26 cellular contexts compared by ENCODE assay signal in the genomic region with DNA sequence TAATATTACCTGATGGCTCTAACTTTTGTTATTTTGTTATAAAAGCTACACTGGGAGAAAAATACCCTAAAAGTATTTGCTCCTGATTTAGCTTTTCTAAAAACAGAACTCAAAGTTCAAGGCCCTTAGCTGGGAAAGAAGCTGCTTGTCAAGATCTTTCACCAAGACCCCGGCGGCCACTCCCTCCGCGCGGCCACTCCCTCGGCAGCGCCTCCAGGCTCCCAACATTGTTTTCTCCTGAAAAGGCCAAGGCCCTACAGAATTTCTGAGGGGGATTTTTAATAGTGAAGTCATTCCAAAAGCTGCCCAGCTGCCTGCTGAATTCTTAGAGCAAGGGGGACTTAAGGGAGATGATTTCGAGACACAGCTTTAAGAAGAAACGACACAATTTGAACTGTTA.
DNase-seq lines count a peak whose midpoint lies in the region; ATAC-seq, FAIRE-seq and TF ChIP-seq lines count a peak whose summit lies in the region.
"Had no signal": no experiment of that assay in that cellular context is flagged by ENCODE, and none has a peak within 500 bp of the region (broad histone marks: within the 10 kb centered on the region; RNA-seq: fewer than 3 reads in every experiment).

No MANE protein-coding gene starts in this region.

- no peak overlapping the region for H3K4me2 ChIP-seq in HepG2 (ENCODE audit: low read depth, low read length)

- intact Hi-C loops in HepG2 (cut with micrococcal nuclease; ENCODE audit: unreplicated experiment) (no loop called here), right lobe of liver (cut with DNase I) (no loop called here), right cardiac atrium (cut with DNase I) (no loop called here), pancreas (cut with DNase I) (no loop called here)

- no peak overlapping the region for H3K4me3 ChIP-seq in HepG2 (replicated peaks in 1 of 3; ENCODE audit: insufficient read depth in 1 of 3, low read depth in 2 of 3, low read length in 3 of 3)
- H3K4me3 ChIP-seq in right lobe of liver: no peak overlapping the region
- no peak overlapping the region for H3K4me3 ChIP-seq in right cardiac atrium (ENCODE audit: low read length)
- H3K4me3 ChIP-seq in pancreas: no peak overlapping the region
- no peak overlapping the region for H3K4me3 ChIP-seq in upper lobe of left lung
- H3K4me3 ChIP-seq: GM12878, skin epidermis had no signal

- H3K9me3 ChIP-seq in HepG2 (ENCODE audit: low read length): no peaks in the 10 kb centered on the region
- no peaks in the 10 kb centered on the region for H3K9me3 ChIP-seq in right lobe of liver
- no peaks in the 10 kb centered on the region for H3K9me3 ChIP-seq in right cardiac atrium (ENCODE audit: control insufficient read depth, low read length)
- H3K9me3 ChIP-seq in pancreas: no peaks in the 10 kb centered on the region
- no peaks in the 10 kb centered on the region for H3K9me3 ChIP-seq in upper lobe of left lung

- FAIRE-seq in HepG2 (lab: Jason Lieb, UNC): no peak
- FAIRE-seq in pancreas (lab: Jason Lieb, UNC): no peak
- FAIRE-seq: A204.1, GM12878, keratinocyte had no signal

- TF ChIP-seq RAD21 in HepG2 (CRISPR knock-in tag; IDR thresholded peaks at IDR 0.05): no peak

- WGBS in HepG2 (ENCODE audit: low lambda C conversion rate): 89% methylated on average over 9 of the region's 9 CpGs
- WGBS in right lobe of liver (ENCODE audit: insufficient coverage, low coverage, low lambda C conversion rate, missing lambda C conversion rate): 77% methylated on average over 9 of the region's 9 CpGs
- WGBS in right cardiac atrium: 60% methylated on average over 9 of the region's 9 CpGs
- 45 to 60% methylated on average over 9 of the region's 9 CpGs for WGBS in pancreas, 2 donors
- 57 to 86% methylated on average over 9 of the region's 9 CpGs for WGBS in upper lobe of left lung, 2 donors

- TF ChIP-seq POLR2A in HepG2 (IDR thresholded peaks at IDR 0.05; ENCODE audit: insufficient read depth in 1 of 2, low read depth in 2 of 2, low read length in 2 of 2) (no peak), right lobe of liver (IDR thresholded peaks at IDR 0.05) (no peak), upper lobe of left lung (IDR thresholded peaks at IDR 0.05) (no peak)

- POLR2A ChIA-PET in HepG2 (lab: Yijun Ruan, JAX): no interaction called here

- BruUV-seq in HepG2 (replicated peaks; lab: Mats Ljungman, UMichigan): no TSS peak

- no peak for ATAC-seq in HepG2
- ATAC-seq in right lobe of liver: no peak
- peak in 1 of 2 donors; percentile 63 for ATAC-seq in right cardiac atrium
- peak in 3 of 4 donors; percentile 50 to 86 (median 83) for ATAC-seq in pancreas
- ATAC-seq in upper lobe of left lung (ENCODE audit: low FRiP score in 2 of 2): no peak
- ATAC-seq in GM21717 (IDR thresholded peaks at IDR 0.05; ENCODE audit: unreplicated experiment): no peak
- ATAC-seq: GM12878; natural killer cell treated with Interleukin-12 subunit alpha and Interleukin-12 subunit beta and Interleukin-15 and Interleukin-18, amount 100 ng/mL, for 72 hours had no signal

- H3K79me2 ChIP-seq in HepG2 (ENCODE audit: insufficient read depth, low read length): no peaks in the 10 kb centered on the region

- H4K20me1 ChIP-seq in HepG2 (ENCODE audit: insufficient read depth, low read length): no peaks in the 10 kb centered on the region

- TF ChIP-seq EP300 in HepG2 (IDR thresholded peaks at IDR 0.05; ENCODE audit: low read depth in 2 of 2, low read length in 2 of 2) (no peak), HepG2 (CRISPR knock-in tag; IDR thresholded peaks at IDR 0.05; ENCODE audit: borderline replicate concordance) (no peak), upper lobe of left lung (IDR thresholded peaks at IDR 0.05) (no peak)

- no peaks in the 10 kb centered on the region for H3K36me3 ChIP-seq in HepG2 (replicated peaks in 1 of 2; ENCODE audit: control insufficient read depth in 1 of 2, insufficient read depth in 2 of 2, low read length in 2 of 2)
- no peaks in the 10 kb centered on the region for H3K36me3 ChIP-seq in right lobe of liver
- no peaks in the 10 kb centered on the region for H3K36me3 ChIP-seq in pancreas
- H3K36me3 ChIP-seq in upper lobe of left lung: peaks cover 0 to 4% (median 0%) of the 10 kb centered on the region in 4 donors

- H3K27me3 ChIP-seq in HepG2 (ENCODE audit: control insufficient read depth in 1 of 2, insufficient read depth in 2 of 2, low read length in 2 of 2) (no peaks in the 10 kb centered on the region), right lobe of liver (no peaks in the 10 kb centered on the region), right cardiac atrium (ENCODE audit: control insufficient read depth, insufficient read depth) (no peaks in the 10 kb centered on the region), pancreas (no peaks in the 10 kb centered on the region), upper lobe of left lung (no peaks in the 10 kb centered on the region)

- H3K27ac ChIP-seq in HepG2 (ENCODE audit: extremely low read length, insufficient read depth, low read length) (no peak overlapping the region), right lobe of liver (no peak overlapping the region), right cardiac atrium (ENCODE audit: low read length) (no peak overlapping the region), pancreas (peak overlapping the region in 1 of 4 donors; percentile 36), upper lobe of left lung (peak overlapping the region in 1 of 4 donors; percentile 8)
- H3K27ac ChIP-seq: skin epidermis had no signal

- no peak overlapping the region for H2AFZ ChIP-seq in HepG2 (ENCODE audit: low read length)

- DNase-seq in HepG2 (ENCODE audit: low spot score) (no peak), right lobe of liver (no peak), right cardiac atrium (peak; percentile 22 to 65 (median 64)), pancreas (peak in 3 of 6 donors; percentile 28 to 48 (median 36)), upper lobe of left lung (peak; percentile 36 to 54), H4 (ENCODE audit: low spot score) (no peak)
- DNase-seq in activated CD4-positive, alpha-beta T cell treated with anti-CD3 and anti-CD28 coated beads for 48 hours: no peak
- DNase-seq: activated CD4-positive, alpha-beta memory T cell treated with anti-CD3 and anti-CD28 coated beads, Interleukin-2, amount 10 ng/mL, durations not matched to agents 7 days and 5 days; activated CD4-positive, CD25-positive, alpha-beta regulatory T cell; activated gamma-delta T cell; activated T-cell treated with anti-CD3 and anti-CD28 coated beads for 4 hours; caudate nucleus; CD8-positive, alpha-beta memory T cell; DMS53; foreskin fibroblast; Kasumi-1; NCI-H1694 treated with DMSO at 0.1 percent for 48 hours; NCI-H82; stimulated activated CD4-positive, alpha-beta T cell treated with anti-CD3 and anti-CD28 coated beads, Interleukin-2, amount 100 ng/mL, for 48 hours; stimulated activated naive CD4-positive, alpha-beta T cell had no signal

- TF ChIP-seq CTCF in HepG2 (CRISPR knock-in tag; IDR thresholded peaks at IDR 0.05) (no peak), right lobe of liver (IDR thresholded peaks at IDR 0.05) (no peak), pancreas (IDR thresholded peaks at IDR 0.05) (no peak), upper lobe of left lung (IDR thresholded peaks at IDR 0.05) (no peak)

- H3K9ac ChIP-seq in HepG2 (ENCODE audit: insufficient read depth, low read depth, low read length): no peak overlapping the region

- in situ Hi-C loops in HepG2 (cut with HindIII; ENCODE audit: extremely low pct_ligation_motif_present, low pct_unique_long_range_greater_than_20kb): no loop called here

- CTCF ChIA-PET in HepG2 (lab: Yijun Ruan, JAX; ENCODE audit: low intra/inter-chr PET ratio, low total read pairs): no interaction called here

- H3K4me1 ChIP-seq in HepG2 (ENCODE audit: insufficient read depth, low read length) (peaks cover 20% of the 10 kb centered on the region), right lobe of liver (peaks cover 0 to 8% (median 3%) of the 10 kb centered on the region in 4 donors), right cardiac atrium (ENCODE audit: control insufficient read depth, insufficient read depth, low read length) (no peaks in the 10 kb centered on the region), pancreas (peaks cover 6 to 9% (median 6%) of the 10 kb centered on the region in 3 donors), upper lobe of left lung (peaks cover 0 to 1% (median 0%) of the 10 kb centered on the region in 4 donors)

TF ChIP-seq in HepG2, 621 proteins besides CTCF, POLR2A, EP300 and RAD21:
- no peak for TF ChIP-seq RBFOX2 (IDR thresholded peaks at IDR 0.05; ENCODE audit: low read depth, low read length)
- TF ChIP-seq, protein P1, sequence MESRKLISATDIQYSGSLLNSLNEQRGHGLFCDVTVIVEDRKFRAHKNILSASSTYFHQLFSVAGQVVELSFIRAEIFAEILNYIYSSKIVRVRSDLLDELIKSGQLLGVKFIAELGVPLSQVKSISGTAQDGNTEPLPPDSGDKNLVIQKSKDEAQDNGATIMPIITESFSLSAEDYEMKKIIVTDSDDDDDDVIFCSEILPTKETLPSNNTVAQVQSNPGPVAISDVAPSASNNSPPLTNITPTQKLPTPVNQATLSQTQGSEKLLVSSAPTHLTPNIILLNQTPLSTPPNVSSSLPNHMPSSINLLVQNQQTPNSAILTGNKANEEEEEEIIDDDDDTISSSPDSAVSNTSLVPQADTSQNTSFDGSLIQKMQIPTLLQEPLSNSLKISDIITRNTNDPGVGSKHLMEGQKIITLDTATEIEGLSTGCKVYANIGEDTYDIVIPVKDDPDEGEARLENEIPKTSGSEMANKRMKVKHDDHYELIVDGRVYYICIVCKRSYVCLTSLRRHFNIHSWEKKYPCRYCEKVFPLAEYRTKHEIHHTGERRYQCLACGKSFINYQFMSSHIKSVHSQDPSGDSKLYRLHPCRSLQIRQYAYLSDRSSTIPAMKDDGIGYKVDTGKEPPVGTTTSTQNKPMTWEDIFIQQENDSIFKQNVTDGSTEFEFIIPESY (CRISPR knock-in tag; IDR thresholded peaks at IDR 0.05): 0 out of 2 replicates have a peak, but pooled peaks have one; percentile 9

Comparison
In these comparisons a context has a peak if more than half of its experiments do, and no peak if none do; other contexts are left out.
1. ATAC-seq: peak in pancreas (3 of 4); none in HepG2 (single experiment), right lobe of liver (0 of 4), upper lobe of left lung (0 of 2) and GM21717 (single experiment).
2. DNase-seq: peak in right cardiac atrium (3 of 3) and upper lobe of left lung (2 of 2); none in HepG2 (single experiment), right lobe of liver (0 of 3), activated CD4-positive, alpha-beta T cell treated with anti-CD3 and anti-CD28 coated beads for 48 hours (single experiment) and H4 (single experiment).